16 cellular contexts compared by ENCODE assay signal in genomic region chr18:58005885-58006523, GRCh38. TPM values are rescaled to one million over a fixed set of nuclear protein-coding genes. Genes with fewer than 3 reads are reported as not detected.
DNase-seq lines count a peak whose midpoint lies in the region; TF ChIP-seq lines count a peak whose summit lies in the region.
"Had no signal": no experiment of that assay in that cellular context is flagged by ENCODE, and none has a peak within 500 bp of the region (broad histone marks: within the 10 kb centered on the region; RNA-seq: fewer than 3 reads in every experiment).

No MANE protein-coding gene starts in this region.

- H3K27ac ChIP-seq in stomach = no peak overlapping the region
- H3K27ac ChIP-seq: HL-60, left ventricle myocardium inferior, psoas muscle had no signal

- H3K27me3 ChIP-seq in adipocyte (replicated peaks; ENCODE audit: control insufficient read depth, insufficient read depth, low read length) (no peaks in the 10 kb centered on the region), stomach (no peaks in the 10 kb centered on the region)
- H3K27me3 ChIP-seq: MG63 had no signal

- intact Hi-C loops in stomach (cut with DNase I; ENCODE audit: low total_unique reads) = no loop called here

- DNase-seq in AG08396 (ENCODE audit: low spot score) = peak; percentile 18
- peak; percentile 14 for DNase-seq in GM03348 (ENCODE audit: low spot score)
- peak; percentile 11 for DNase-seq in adipocyte (ENCODE audit: low read depth)
- DNase-seq in hepatic stellate cell (ENCODE audit: low spot score) = peak; percentile 26
- no peak for DNase-seq in LoVo (ENCODE audit: low spot score)
- no peak for DNase-seq in HT-29 (ENCODE audit: low spot score)
- no peak for DNase-seq in stomach
- DNase-seq: activated CD4-positive, alpha-beta T cell treated with anti-CD3 and anti-CD28 coated beads for 1 hour; CD8-positive, alpha-beta memory T cell; GF-D8; left ventricle myocardium inferior; MG63; naive B cell; psoas muscle; SW 1271 had no signal

- H3K9ac ChIP-seq in adipocyte (ENCODE audit: low read length) = no peak overlapping the region

- 66 to 81% (median 78%) methylated on average over 3 of the region's 3 CpGs for WGBS in stomach, 5 donors

- no peak for TF ChIP-seq POLR2A in stomach (IDR thresholded peaks at IDR 0.05)

- no peak overlapping the region for H3K4me3 ChIP-seq in adipocyte (ENCODE audit: low read length)
- no peak overlapping the region for H3K4me3 ChIP-seq in stomach
- H3K4me3 ChIP-seq: left ventricle myocardium inferior, MG63, psoas muscle had no signal

- H3K9me3 ChIP-seq in adipocyte (ENCODE audit: control insufficient read depth, low read length) (no peaks in the 10 kb centered on the region), stomach (no peaks in the 10 kb centered on the region)
- H3K9me3 ChIP-seq: left ventricle myocardium inferior, MG63, psoas muscle had no signal

- no peak for TF ChIP-seq CTCF in stomach (IDR thresholded peaks at IDR 0.05)

- TF ChIP-seq EP300 in stomach (IDR thresholded peaks at IDR 0.05) = no peak

- no peaks in the 10 kb centered on the region for H3K36me3 ChIP-seq in adipocyte (ENCODE audit: control insufficient read depth, insufficient read depth, low read length, severe bottlenecking)
- H3K36me3 ChIP-seq in stomach = no peaks in the 10 kb centered on the region
- H3K36me3 ChIP-seq: left ventricle myocardium inferior, MG63 had no signal

- H3K4me1 ChIP-seq in adipocyte (ENCODE audit: control insufficient read depth, insufficient read depth, low read length) (peaks cover 25% of the 10 kb centered on the region), stomach (no peaks in the 10 kb centered on the region)
- H3K4me1 ChIP-seq: left ventricle myocardium inferior, psoas muscle had no signal

RNA-seq across cellular contexts. Expression of gene NEDD4L, which starts 38.0 kb away (rescaled TPM):
- total RNA-seq in HT-29 (2014; rRNA removed; shearing (Covaris generic)) = 78.2 and 83.9 TPM in 2 replicates
- total RNA-seq in stomach = 100 to 1,000 TPM; 109 to 315 (median 197) TPM
- 10 to 100 TPM; 46.1 to 97.1 (median 50.9) TPM for polyA plus RNA-seq in stomach

Comparison
In these comparisons a context has a peak if more than half of its experiments do, and no peak if none do; other contexts are left out.
1. DNase-seq: peak in AG08396 (single experiment), GM03348 (single experiment), adipocyte (single experiment) and hepatic stellate cell (single experiment); none in LoVo (single experiment), HT-29 (single experiment) and stomach (single experiment).